ENCODE assay signal across 8 cellular contexts in genomic region chr10:62046522-62047239, GRCh38.
A peak's percentile ranks its signal among the peaks of the same experiment; 100 is the strongest.
DNase-seq lines count a peak whose midpoint lies in the region; ATAC-seq and TF ChIP-seq lines count a peak whose summit lies in the region.

No MANE protein-coding gene starts in this region.

- TF ChIP-seq POLR2A in suprapubic skin (IDR thresholded peaks at IDR 0.05), result no peak

- TF ChIP-seq CTCF in GM06990 (IDR thresholded peaks at IDR 0.05; ENCODE audit: insufficient read depth, low read length, poor library complexity, severe bottlenecking), result no peak
- no peak for TF ChIP-seq CTCF in hepatocyte (IDR thresholded peaks at IDR 0.05; ENCODE audit: poor library complexity)
- no peak for TF ChIP-seq CTCF in suprapubic skin (IDR thresholded peaks at IDR 0.05)

- H3K36me3 Mint-ChIP-seq in activated T-cell treated with anti-CD3 and anti-CD28 coated beads, Interleukin-2, amount 50 U/mL, for 4 hours (ENCODE audit: insufficient read depth), result peaks cover 40% of the 10 kb centered on the region

- TF ChIP-seq EP300 in suprapubic skin (IDR thresholded peaks at IDR 0.05), result no peak

- no peaks in the 10 kb centered on the region for H4K20me1 ChIP-seq in hepatocyte (ENCODE audit: insufficient read depth, poor library complexity, severe bottlenecking)

- H3K9me2 ChIP-seq in hepatocyte (replicated peaks; ENCODE audit: insufficient read depth), result no peaks in the 10 kb centered on the region

- H3K27ac ChIP-seq in hepatocyte (peak overlapping the region; percentile 95), suprapubic skin (peak overlapping the region; percentile 97)

- H3K4me2 ChIP-seq in hepatocyte, result peak overlapping the region; percentile 73

- peaks cover 65% of the 10 kb centered on the region for H3K79me2 ChIP-seq in hepatocyte

- ATAC-seq in GM21367 (IDR thresholded peaks at IDR 0.05; ENCODE audit: unreplicated experiment) (peak; percentile 35), HG03575 (IDR thresholded peaks at IDR 0.05; ENCODE audit: extremely low read depth, insufficient number of reproducible peaks, low FRiP score, unreplicated experiment) (peak; percentile 42)
- peak; percentile 10 to 12 for ATAC-seq in activated T-cell treated with anti-CD3 and anti-CD28 coated beads, Interleukin-2, amount 50 U/mL, for 4 hours

- WGBS in hepatocyte (ENCODE audit: low lambda C conversion rate, missing lambda C conversion rate), result 13% methylated on average over 4 of the region's 4 CpGs
- WGBS in suprapubic skin, result 72% methylated on average over 4 of the region's 4 CpGs

- no peaks in the 10 kb centered on the region for H3K27me3 Mint-ChIP-seq in activated T-cell treated with anti-CD3 and anti-CD28 coated beads, Interleukin-2, amount 50 U/mL, for 4 hours (ENCODE audit: low read depth)

- peak; percentile 61 for DNase-seq in GM06990 (ENCODE audit: extremely low read depth, insufficient read length)
- DNase-seq in activated T-cell treated with anti-CD3 and anti-CD28 coated beads, Interleukin-2, amount 50 U/mL, for 4 hours, result no peak
- DNase-seq in hepatocyte (ENCODE audit: low spot score), result peak; percentile 63
- no peak for DNase-seq in suprapubic skin (ENCODE audit: low spot score in 2 of 2)
- DNase-seq in GM19238 (ENCODE audit: insufficient read length, low spot score), result no peak
- DNase-seq in GOT3 (lab: John Stamatoyannopoulos, UW), result no peak

- H3K9me3 Mint-ChIP-seq in activated T-cell treated with anti-CD3 and anti-CD28 coated beads, Interleukin-2, amount 50 U/mL, for 4 hours, result no peaks in the 10 kb centered on the region

- peaks cover 50% of the 10 kb centered on the region for H3K4me1 ChIP-seq in hepatocyte (ENCODE audit: insufficient read depth)
- peaks cover 69% of the 10 kb centered on the region for H3K4me1 ChIP-seq in suprapubic skin

- H3K36me3 ChIP-seq in GM06990 (ENCODE audit: control insufficient read depth, insufficient read depth, low read length) (no peaks in the 10 kb centered on the region), hepatocyte (replicated peaks; ENCODE audit: insufficient read depth, low read depth) (no peaks in the 10 kb centered on the region), suprapubic skin (no peaks in the 10 kb centered on the region)

- H3K9me3 ChIP-seq in hepatocyte (ENCODE audit: low read depth) (no peaks in the 10 kb centered on the region), suprapubic skin (no peaks in the 10 kb centered on the region)

- H3K4me3 ChIP-seq in GM06990 (replicated peaks; ENCODE audit: low read depth, low read length), result peak overlapping the region; percentile 69
- H3K4me3 ChIP-seq in hepatocyte, result no peak overlapping the region
- no peak overlapping the region for H3K4me3 ChIP-seq in suprapubic skin

- no peaks in the 10 kb centered on the region for H3K27me3 ChIP-seq in GM06990 (replicated peaks; ENCODE audit: control insufficient read depth, insufficient read depth, low read length)
- no peaks in the 10 kb centered on the region for H3K27me3 ChIP-seq in hepatocyte
- no peaks in the 10 kb centered on the region for H3K27me3 ChIP-seq in suprapubic skin

- peaks cover 90% of the 10 kb centered on the region for H3K4me1 Mint-ChIP-seq in activated T-cell treated with anti-CD3 and anti-CD28 coated beads, Interleukin-2, amount 50 U/mL, for 4 hours (ENCODE audit: low read depth)

- H3K4me3 Mint-ChIP-seq in activated T-cell treated with anti-CD3 and anti-CD28 coated beads, Interleukin-2, amount 50 U/mL, for 4 hours, result peak overlapping the region; percentile 94

- no peak overlapping the region for H2AFZ ChIP-seq in hepatocyte

Comparison
In these comparisons a context has a peak if more than half of its experiments do, and no peak if none do; other contexts are left out.
1. DNase-seq: peak in GM06990 (single experiment) and hepatocyte (single experiment); none in activated T-cell treated with anti-CD3 and anti-CD28 coated beads, Interleukin-2, amount 50 U/mL, for 4 hours (single experiment), suprapubic skin (0 of 2), GM19238 (single experiment) and GOT3 (single experiment).
2. Peak in every context shown above with its lines, with median percentiles within 50 percentile points of each other: ATAC-seq.